ENCODE assay signal across 18 cellular contexts in genomic region chr7:12386237-12386839, GRCh38. TPM values are rescaled to one million over a fixed set of nuclear protein-coding genes. Genes with fewer than 3 reads are reported as not detected.
A peak's percentile ranks its signal among the peaks of the same experiment; 100 is the strongest.
DNase-seq lines count a peak whose midpoint lies in the region; ATAC-seq and TF ChIP-seq lines count a peak whose summit lies in the region.
"Had no signal": no experiment of that assay in that cellular context is flagged by ENCODE, and none has a peak within 500 bp of the region (broad histone marks: within the 10 kb centered on the region; RNA-seq: fewer than 3 reads in every experiment).

No MANE protein-coding gene starts in this region.

- H3K36me3 Mint-ChIP-seq in activated naive CD4-positive, alpha-beta T cell treated with anti-CD3 and anti-CD28 coated beads, Interleukin-2, amount 50 U/mL, for 72 hours, result no peaks in the 10 kb centered on the region
- H3K36me3 Mint-ChIP-seq: natural killer cell treated with Interleukin-12 subunit alpha and Interleukin-12 subunit beta and Interleukin-15 and Interleukin-18, amount 100 ng/mL, for 72 hours had no signal

- H3K27ac Mint-ChIP-seq in activated naive CD4-positive, alpha-beta T cell treated with anti-CD3 and anti-CD28 coated beads, Interleukin-2, amount 50 U/mL, for 72 hours, result no peak overlapping the region
- H3K27ac Mint-ChIP-seq: B cell; natural killer cell treated with Interleukin-12 subunit alpha and Interleukin-12 subunit beta and Interleukin-15 and Interleukin-18, amount 100 ng/mL, for 72 hours had no signal

- ATAC-seq in GM18907 (IDR thresholded peaks at IDR 0.05; ENCODE audit: unreplicated experiment) (no peak), HG03095 (IDR thresholded peaks at IDR 0.05; ENCODE audit: unreplicated experiment) (no peak)
- no peak for ATAC-seq in activated naive CD4-positive, alpha-beta T cell treated with anti-CD3 and anti-CD28 coated beads, Interleukin-2, amount 50 U/mL, for 72 hours
- ATAC-seq: activated CD4-positive, CD25-positive, alpha-beta regulatory T cell treated with anti-CD3 and anti-CD28 coated beads, Interleukin-2, amount 50 U/mL, for 24 hours; lower lobe of right lung; natural killer cell treated with Interleukin-12 subunit alpha and Interleukin-12 subunit beta and Interleukin-15 and Interleukin-18, amount 100 ng/mL, for 72 hours; right lobe of liver had no signal

- no peak for TF ChIP-seq CTCF in GM20000 (IDR thresholded peaks at IDR 0.05; ENCODE audit: extremely low read depth, missing control alignments)

- peak; percentile 90 for DNase-seq in NCI-H1092 (lab: John Stamatoyannopoulos, UW)
- DNase-seq in NCI-H187 (lab: John Stamatoyannopoulos, UW), result peak; percentile 46 to 73
- peak; percentile 44 for DNase-seq in NCI-H524 treated with DMSO at 0.1 percent for 48 hours (lab: John Stamatoyannopoulos, UW)
- DNase-seq in medulla oblongata (ENCODE audit: extremely low spot score), result peak; percentile 6
- DNase-seq in activated naive CD4-positive, alpha-beta T cell treated with anti-CD3 and anti-CD28 coated beads, Interleukin-2, amount 50 U/mL, for 72 hours (ENCODE audit: low spot score in 2 of 2), result no peak
- no peak for DNase-seq in GM20000 (ENCODE audit: low spot score)
- DNase-seq: activated gamma-delta T cell treated with Interleukin-2 at 50 U/mL for 16 hours; DMS79 treated with DMSO at 0.1 percent for 48 hours; foreskin melanocyte; lower lobe of right lung; right lobe of liver; stimulated activated CD4-positive, alpha-beta T cell treated with anti-CD3 and anti-CD28 coated beads, Interleukin-2, amount 100 ng/mL, for 48 hours had no signal

- H3K9me3 Mint-ChIP-seq in activated naive CD4-positive, alpha-beta T cell treated with anti-CD3 and anti-CD28 coated beads, Interleukin-2, amount 50 U/mL, for 72 hours, result no peaks in the 10 kb centered on the region
- H3K9me3 Mint-ChIP-seq: natural killer cell treated with Interleukin-12 subunit alpha and Interleukin-12 subunit beta and Interleukin-15 and Interleukin-18, amount 100 ng/mL, for 72 hours had no signal

RNA-seq across cellular contexts. Expression of gene VWDE, which starts 17.3 kb away (rescaled TPM):
- total RNA-seq in activated naive CD4-positive, alpha-beta T cell treated with anti-CD3 and anti-CD28 coated beads, Interleukin-2, amount 50 U/mL, for 72 hours, result 1 to 10 TPM; 2.6 to 6.3 TPM
- total RNA-seq: ascending aorta, B cell had no signal

Comparison
In these comparisons a context has a peak if more than half of its experiments do, and no peak if none do; other contexts are left out.
1. DNase-seq: peak in NCI-H1092 (single experiment), NCI-H187 (2 of 2), NCI-H524 treated with DMSO at 0.1 percent for 48 hours (single experiment) and medulla oblongata (single experiment); none in activated naive CD4-positive, alpha-beta T cell treated with anti-CD3 and anti-CD28 coated beads, Interleukin-2, amount 50 U/mL, for 72 hours (0 of 2) and GM20000 (single experiment).